9 cellular contexts compared by ENCODE assay signal in the genomic region with DNA sequence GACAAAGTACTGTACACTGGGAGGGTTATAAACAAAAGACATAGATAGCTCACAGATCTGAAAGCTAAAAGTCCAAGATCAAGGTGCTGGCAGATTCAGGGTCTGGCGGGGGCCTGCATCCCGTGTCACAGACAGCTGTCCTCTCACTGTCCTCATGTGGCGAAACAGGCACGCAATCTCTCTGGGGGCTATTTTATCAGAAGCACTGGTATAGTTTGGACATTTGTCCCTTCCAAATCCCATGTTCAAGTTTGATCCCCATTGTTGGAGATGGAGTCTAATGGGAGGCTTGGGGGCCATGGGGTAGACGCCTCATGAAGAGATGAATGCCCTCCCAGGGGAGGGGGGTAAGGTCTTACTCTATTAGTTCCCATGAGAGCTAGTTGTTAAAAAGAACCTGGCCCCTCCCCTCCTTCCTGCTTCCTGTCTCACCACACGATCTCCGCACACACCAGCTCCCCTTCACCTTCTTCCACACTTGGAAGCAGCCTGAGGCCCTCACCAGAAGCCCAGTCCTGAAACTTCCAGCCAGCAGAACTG.
DNase-seq lines count a peak whose midpoint lies in the region; ATAC-seq, FAIRE-seq and TF ChIP-seq lines count a peak whose summit lies in the region.
"Had no signal": no experiment of that assay in that cellular context is flagged by ENCODE, and none has a peak within 500 bp of the region (broad histone marks: within the 10 kb centered on the region; RNA-seq: fewer than 3 reads in every experiment).

No MANE protein-coding gene starts in this region.

- ATAC-seq in stimulated activated naive CD8-positive, alpha-beta T cell treated with anti-CD3 and anti-CD28 coated beads, Interleukin-15, Interleukin-2, amounts not matched to agents 100 U/mL and 50 U/mL, for 24 hours: no peak
- ATAC-seq in GM21390 (IDR thresholded peaks at IDR 0.05; ENCODE audit: unreplicated experiment): no peak

- no peaks in the 10 kb centered on the region for H3K9me3 ChIP-seq in keratinocyte (ENCODE audit: control insufficient read depth, low read depth, low read length)

- dilution Hi-C loops in keratinocyte (cut with MboI; ENCODE audit: extremely low pct_ligation_motif_present, low sequenced_read_pairs): no loop called here

- H3K9me1 ChIP-seq in keratinocyte (ENCODE audit: control insufficient read depth, extremely low read depth, insufficient read depth, low read length): no peaks in the 10 kb centered on the region

- no peaks in the 10 kb centered on the region for H3K79me2 ChIP-seq in keratinocyte (ENCODE audit: control insufficient read depth, insufficient read depth, low read length)

- no peak for TF ChIP-seq CTCF in keratinocyte (optimal IDR thresholded peaks at IDR 0.05 in 1 of 3, IDR thresholded peaks at IDR 0.05 in 1 of 3, conservative IDR thresholded peaks at IDR 0.05 in 1 of 3; ENCODE audit: extremely low read depth in 1 of 3, insufficient read depth in 2 of 3, low read length in 3 of 3)

- H3K4me2 ChIP-seq in keratinocyte (ENCODE audit: control insufficient read depth, extremely low read depth, insufficient read depth, low read depth, low read length): peak overlapping the region; percentile 70

- H3K27ac ChIP-seq in keratinocyte (ENCODE audit: control insufficient read depth, insufficient read depth, low read length): peak overlapping the region; percentile 93

- peaks cover 23% of the 10 kb centered on the region for H3K4me1 ChIP-seq in keratinocyte (ENCODE audit: control insufficient read depth, extremely low read depth, insufficient read depth, low read length)

- peak overlapping the region; percentile 81 for H2AFZ ChIP-seq in keratinocyte (ENCODE audit: control insufficient read depth, low read length)

- H3K27ac Mint-ChIP-seq in stimulated activated naive CD8-positive, alpha-beta T cell treated with anti-CD3 and anti-CD28 coated beads, Interleukin-15, Interleukin-2, amounts not matched to agents 100 ng/mL and 50 ng/mL, for 24 hours: peak overlapping the region; percentile 50
- H3K27ac Mint-ChIP-seq in activated T-cell treated with anti-CD3 and anti-CD28 coated beads, Interleukin-2, amount 50 U/mL, for 24 hours: peak overlapping the region; percentile 92

- H3K27me3 ChIP-seq in keratinocyte (ENCODE audit: control insufficient read depth, extremely low read depth, insufficient read depth, low read length): no peaks in the 10 kb centered on the region
- no peaks in the 10 kb centered on the region for H3K27me3 ChIP-seq in H7 (ENCODE audit: control insufficient read depth, insufficient read depth, low read length)

- H3K9me3 Mint-ChIP-seq in stimulated activated naive CD8-positive, alpha-beta T cell treated with anti-CD3 and anti-CD28 coated beads, Interleukin-15, Interleukin-2, amounts not matched to agents 100 ng/mL and 50 ng/mL, for 24 hours: no peaks in the 10 kb centered on the region
- H3K9me3 Mint-ChIP-seq in activated T-cell treated with anti-CD3 and anti-CD28 coated beads, Interleukin-2, amount 50 U/mL, for 24 hours: peaks cover 2% of the 10 kb centered on the region

- no peak overlapping the region for H3K4me3 Mint-ChIP-seq in stimulated activated naive CD8-positive, alpha-beta T cell treated with anti-CD3 and anti-CD28 coated beads, Interleukin-15, Interleukin-2, amounts not matched to agents 100 ng/mL and 50 ng/mL, for 24 hours
- peak overlapping the region; percentile 75 for H3K4me3 Mint-ChIP-seq in activated T-cell treated with anti-CD3 and anti-CD28 coated beads, Interleukin-2, amount 50 U/mL, for 24 hours

- no peak for FAIRE-seq in keratinocyte (lab: Jason Lieb, UNC)
- FAIRE-seq: frontal cortex had no signal

- peaks cover 20% of the 10 kb centered on the region for H3K4me1 Mint-ChIP-seq in stimulated activated naive CD8-positive, alpha-beta T cell treated with anti-CD3 and anti-CD28 coated beads, Interleukin-15, Interleukin-2, amounts not matched to agents 100 ng/mL and 50 ng/mL, for 24 hours (ENCODE audit: low read depth)
- H3K4me1 Mint-ChIP-seq in activated T-cell treated with anti-CD3 and anti-CD28 coated beads, Interleukin-2, amount 50 U/mL, for 24 hours (ENCODE audit: low read depth): peaks cover 71% of the 10 kb centered on the region

- H3K36me3 ChIP-seq in keratinocyte (ENCODE audit: control insufficient read depth in 2 of 2, extremely low read depth in 1 of 2, insufficient read depth in 2 of 2, low read length in 2 of 2): no peaks in the 10 kb centered on the region
- no peaks in the 10 kb centered on the region for H3K36me3 ChIP-seq in H7 (replicated peaks; ENCODE audit: control insufficient read depth, insufficient read depth, low read length)

- no peaks in the 10 kb centered on the region for H3K36me3 Mint-ChIP-seq in stimulated activated naive CD8-positive, alpha-beta T cell treated with anti-CD3 and anti-CD28 coated beads, Interleukin-15, Interleukin-2, amounts not matched to agents 100 ng/mL and 50 ng/mL, for 24 hours (ENCODE audit: low read depth)
- peaks cover 3% of the 10 kb centered on the region for H3K36me3 Mint-ChIP-seq in activated T-cell treated with anti-CD3 and anti-CD28 coated beads, Interleukin-2, amount 50 U/mL, for 24 hours (ENCODE audit: low read depth)

- H3K4me3 ChIP-seq in keratinocyte (ENCODE audit: control insufficient read depth in 2 of 3, extremely low read depth in 1 of 3, insufficient read depth in 2 of 3, low read depth in 1 of 3, low read length in 3 of 3) (no peak overlapping the region), H7 (ENCODE audit: insufficient read depth, low read depth, low read length) (no peak overlapping the region)

- no peaks in the 10 kb centered on the region for H3K27me3 Mint-ChIP-seq in stimulated activated naive CD8-positive, alpha-beta T cell treated with anti-CD3 and anti-CD28 coated beads, Interleukin-15, Interleukin-2, amounts not matched to agents 100 ng/mL and 50 ng/mL, for 24 hours
- no peaks in the 10 kb centered on the region for H3K27me3 Mint-ChIP-seq in activated T-cell treated with anti-CD3 and anti-CD28 coated beads, Interleukin-2, amount 50 U/mL, for 24 hours

- peak overlapping the region; percentile 48 for H3K9ac ChIP-seq in keratinocyte (ENCODE audit: control insufficient read depth, extremely low read depth, insufficient read depth, low read length)

- H4K20me1 ChIP-seq in keratinocyte (ENCODE audit: control insufficient read depth, extremely low read depth, insufficient read depth, low read length): no peaks in the 10 kb centered on the region

- no peak for DNase-seq in stimulated activated naive CD8-positive, alpha-beta T cell treated with anti-CD3 and anti-CD28 coated beads, Interleukin-15, Interleukin-2, amounts not matched to agents 100 U/mL and 50 U/mL, for 24 hours
- DNase-seq in activated T-cell treated with anti-CD3 and anti-CD28 coated beads, Interleukin-2, amount 50 U/mL, for 24 hours: peak; percentile 44
- no peak for DNase-seq in keratinocyte (ENCODE audit: low read depth, low spot score)
- DNase-seq in H7: no peak
- DNase-seq in NCI-H82 treated with DMSO at 0.1 percent for 48 hours (lab: John Stamatoyannopoulos, UW; ENCODE audit: unreplicated experiment): no peak
- DNase-seq in DMS 273 treated with DMSO at 0.1 percent for 48 hours (lab: John Stamatoyannopoulos, UW): no peak
